In genomic region chr11:102453921-102454320, GRCh38 we compare ENCODE assay signal across 12 cellular contexts. TPM values are rescaled to one million over a fixed set of nuclear protein-coding genes. Genes with fewer than 3 reads are reported as not detected.
DNase-seq lines count a peak whose midpoint lies in the region; ATAC-seq, FAIRE-seq and TF ChIP-seq lines count a peak whose summit lies in the region.
"Had no signal": no experiment of that assay in that cellular context is flagged by ENCODE, and none has a peak within 500 bp of the region (broad histone marks: within the 10 kb centered on the region; RNA-seq: fewer than 3 reads in every experiment).

No MANE protein-coding gene starts in this region.

- peak overlapping the region in 10 of 11 experiments; percentile 92 to 99 (median 98); a peak in 14 of 22 replicates for H3K27ac ChIP-seq in BLaER1 treated with 17β-estradiol and CSF1 and Interleukin-3, amounts not matched to agents 10 nM and 100 nM
- H3K27ac ChIP-seq in Karpas-422 (ENCODE audit: low read length) (no peak overlapping the region), astrocyte (ENCODE audit: low read depth, low read length) (no peak overlapping the region)

- peak overlapping the region; percentile 73 to 92 (median 82); a peak in 21 of 22 replicates for H3K4me2 ChIP-seq in BLaER1 treated with 17β-estradiol and CSF1 and Interleukin-3, amounts not matched to agents 10 nM and 100 nM
- H3K4me2 ChIP-seq in Karpas-422 (ENCODE audit: low read depth, low read length, poor library complexity, severe bottlenecking) (peak overlapping the region; percentile 81), astrocyte (ENCODE audit: low read length) (peak overlapping the region; percentile 85)

- H3K4me3 Mint-ChIP-seq in astrocyte (ENCODE audit: unreplicated experiment), result peak overlapping the region; percentile 3
- peak overlapping the region; percentile 28 for H3K4me3 Mint-ChIP-seq in mesothelial cell of epicardium

- peaks cover 15 to 29% (median 25%) of the 10 kb centered on the region in 11 experiments; a peak in 20 of 22 replicates for H4K20me1 ChIP-seq in BLaER1 treated with 17β-estradiol and CSF1 and Interleukin-3, amounts not matched to agents 10 nM and 100 nM
- H4K20me1 ChIP-seq in Karpas-422 (ENCODE audit: insufficient read depth, low read depth, low read length), result peaks cover 26% of the 10 kb centered on the region
- peaks cover 21% of the 10 kb centered on the region for H4K20me1 ChIP-seq in astrocyte (ENCODE audit: insufficient read depth, low read length)

- no peaks in the 10 kb centered on the region for H3K27me3 Mint-ChIP-seq in astrocyte (ENCODE audit: low read depth, unreplicated experiment)
- no peaks in the 10 kb centered on the region for H3K27me3 Mint-ChIP-seq in mesothelial cell of epicardium (ENCODE audit: low read depth)
- H3K27me3 Mint-ChIP-seq: memory B cell had no signal

- H3K79me2 ChIP-seq in Karpas-422 (ENCODE audit: low read length) (peaks cover 36% of the 10 kb centered on the region), astrocyte (ENCODE audit: insufficient read depth, low read length) (peaks cover 36% of the 10 kb centered on the region)

- H3K36me3 Mint-ChIP-seq in astrocyte (ENCODE audit: low read depth, unreplicated experiment), result no peaks in the 10 kb centered on the region
- H3K36me3 Mint-ChIP-seq in mesothelial cell of epicardium, result no peaks in the 10 kb centered on the region
- H3K36me3 Mint-ChIP-seq: memory B cell had no signal

- TF ChIP-seq CTCF in astrocyte (IDR thresholded peaks at IDR 0.05; ENCODE audit: insufficient read depth, low read depth, low read length) (no peak), mesothelial cell of epicardium (IDR thresholded peaks at IDR 0.05; ENCODE audit: unreplicated experiment) (no peak), GM20000 (IDR thresholded peaks at IDR 0.05; ENCODE audit: extremely low read depth, missing control alignments) (no peak)

- no peaks in the 10 kb centered on the region for H3K9me2 ChIP-seq in Karpas-422 (replicated peaks; ENCODE audit: insufficient read depth, low read length)

- H3K9me3 Mint-ChIP-seq in astrocyte (ENCODE audit: unreplicated experiment), result peaks cover 1% of the 10 kb centered on the region
- H3K9me3 Mint-ChIP-seq in mesothelial cell of epicardium, result no peaks in the 10 kb centered on the region
- H3K9me3 Mint-ChIP-seq: memory B cell had no signal

- H3K27ac Mint-ChIP-seq in astrocyte (ENCODE audit: unreplicated experiment) (no peak overlapping the region), mesothelial cell of epicardium (no peak overlapping the region)

- peak overlapping the region in 7 of 11 experiments; percentile 96 to 99 (median 98); a peak in 12 of 22 replicates for H3K9ac ChIP-seq in BLaER1 treated with 17β-estradiol and CSF1 and Interleukin-3, amounts not matched to agents 10 nM and 100 nM
- H3K9ac ChIP-seq in Karpas-422 (ENCODE audit: low read length) (peak overlapping the region; percentile 89), astrocyte (ENCODE audit: low read length) (no peak overlapping the region)

- DNase-seq in Karpas-422 (no peak), astrocyte (ENCODE audit: low read depth) (no peak), mesothelial cell of epicardium (ENCODE audit: low spot score in 2 of 2, unreplicated experiment in 2 of 2) (no peak), NOMO-1 treated with DMSO at 0.1 percent for 48 hours (lab: John Stamatoyannopoulos, UW; ENCODE audit: unreplicated experiment) (no peak), GM20000 (ENCODE audit: low spot score) (no peak)
- DNase-seq in central memory CD4-positive, alpha-beta T cell, result no peak
- DNase-seq: activated effector memory CD4-positive, alpha-beta T cell treated with anti-CD3 and anti-CD28 coated beads, Interleukin-2, amount 50 U/mL, for 16 hours; NCI-H1436; small intestine had no signal

- no peaks in the 10 kb centered on the region for H3K9me3 ChIP-seq in BLaER1 treated with 17β-estradiol and CSF1 and Interleukin-3, amounts not matched to agents 10 nM and 100 nM (replicated peaks in 1 of 11)
- H3K9me3 ChIP-seq in Karpas-422 (ENCODE audit: low read length) (no peaks in the 10 kb centered on the region), astrocyte (ENCODE audit: insufficient read depth, low read depth, low read length) (no peaks in the 10 kb centered on the region)

- H2AFZ ChIP-seq in Karpas-422 (ENCODE audit: low read length) (no peak overlapping the region), astrocyte (ENCODE audit: low read depth, low read length) (no peak overlapping the region)

- H3K4me1 Mint-ChIP-seq in astrocyte (ENCODE audit: low read depth, unreplicated experiment), result peaks cover 32% of the 10 kb centered on the region
- peaks cover 52% of the 10 kb centered on the region for H3K4me1 Mint-ChIP-seq in mesothelial cell of epicardium

- H3K27me3 ChIP-seq in BLaER1 treated with 17β-estradiol and CSF1 and Interleukin-3, amounts not matched to agents 10 nM and 100 nM, result no peaks in the 10 kb centered on the region
- 0 out of 2 replicates have a peak, but pooled peaks cover 3% of the 10 kb centered on the region for H3K27me3 ChIP-seq in Karpas-422 (ENCODE audit: low read length)
- no peaks in the 10 kb centered on the region for H3K27me3 ChIP-seq in astrocyte (ENCODE audit: insufficient read depth, low read length)

- H3K4me3 ChIP-seq in BLaER1 treated with 17β-estradiol and CSF1 and Interleukin-3, amounts not matched to agents 10 nM and 100 nM, result peak overlapping the region in 5 of 10 experiments; percentile 85 to 97 (median 92); a peak in 4 of 20 replicates
- H3K4me3 ChIP-seq in Karpas-422 (ENCODE audit: low read length) (peak overlapping the region; percentile 85; the same call in 1 of the 2 replicates), astrocyte (ENCODE audit: insufficient read depth, low read depth, low read length) (no peak overlapping the region)

- FAIRE-seq in astrocyte (lab: Jason Lieb, UNC), result no peak
- FAIRE-seq: small intestine had no signal

- H3K4me1 ChIP-seq in BLaER1 treated with 17β-estradiol and CSF1 and Interleukin-3, amounts not matched to agents 10 nM and 100 nM, result peaks cover 52 to 68% (median 58%) of the 10 kb centered on the region in 10 experiments
- H3K4me1 ChIP-seq in Karpas-422 (ENCODE audit: low read length) (peaks cover 70% of the 10 kb centered on the region), astrocyte (ENCODE audit: insufficient read depth, low read length) (peaks cover 10% of the 10 kb centered on the region)

- peaks cover 0 to 8% (median 1%) of the 10 kb centered on the region in 11 experiments; a peak in 7 of 22 replicates for H3K36me3 ChIP-seq in BLaER1 treated with 17β-estradiol and CSF1 and Interleukin-3, amounts not matched to agents 10 nM and 100 nM
- H3K36me3 ChIP-seq in Karpas-422 (ENCODE audit: insufficient read depth, low read length) (peaks cover 8% of the 10 kb centered on the region), astrocyte (ENCODE audit: insufficient read depth, low read length) (no peaks in the 10 kb centered on the region)

- ATAC-seq in GM18505 (IDR thresholded peaks at IDR 0.05; ENCODE audit: unreplicated experiment), result no peak

- TF ChIP-seq POLR2A in GM18505 (IDR thresholded peaks at IDR 0.05; ENCODE audit: borderline replicate concordance, extremely low read depth, insufficient read depth, insufficient read length), result no peak

RNA-seq across cellular contexts. Expression of gene TMEM123, which starts 1.4 kb away (rescaled TPM):
- total RNA-seq in Karpas-422 (2014; rRNA removed; shearing (Covaris generic); ENCODE audit: low replicate concordance), result 273 and 796 TPM in 2 replicates
- total RNA-seq in astrocyte (218 and 234 TPM in 2 replicates), mesothelial cell of epicardium (131 to 144 TPM (median 137 TPM) in 3 replicates)

Comparison
In these comparisons a context has a peak if more than half of its experiments do, and no peak if none do; other contexts are left out.
1. H3K27ac ChIP-seq: peak in BLaER1 treated with 17β-estradiol and CSF1 and Interleukin-3, amounts not matched to agents 10 nM and 100 nM (10 of 11); none in Karpas-422 (single experiment) and astrocyte (single experiment).
2. Peak in every context shown above with its lines, with median percentiles within 50 percentile points of each other: H3K4me2 ChIP-seq.